1 cellular context compared by ENCODE assay signal in genomic region chr3:58178528-58179234, GRCh38.
TF ChIP-seq lines count a peak whose summit lies in the region.

No MANE protein-coding gene starts in this region.

TF ChIP-seq in K562, 482 proteins besides CTCF, POLR2A, EP300 and RAD21:
- TF ChIP-seq ZFP36 (IDR thresholded peaks at IDR 0.05; ENCODE audit: low read depth, low read length, partially characterized antibody) (peak; percentile 90), RBM25 (IDR thresholded peaks at IDR 0.05; ENCODE audit: low read depth, low read length, severe bottlenecking) (peak; percentile 33), RBM39 (optimal IDR thresholded peaks at IDR 0.05; ENCODE audit: low read depth, low read length) (no peak), SMARCA5 (IDR thresholded peaks at IDR 0.05) (0 out of 2 replicates have a peak, but pooled peaks have one; percentile 17), BCOR (IDR thresholded peaks at IDR 0.05) (peak; percentile 69), ZNF436 (CRISPR knock-in tag; IDR thresholded peaks at IDR 0.05) (0 out of 2 replicates have a peak, but pooled peaks have one; percentile 21), USF2 (CRISPR knock-in tag; IDR thresholded peaks at IDR 0.05) (no peak), ZNF408 (CRISPR knock-in tag; IDR thresholded peaks at IDR 0.05; ENCODE audit: low read depth) (no peak)
